ENCODE assay signal across 31 cellular contexts in genomic region chr4:65167719-65168118, GRCh38.
"Had no signal": no experiment of that assay in that cellular context is flagged by ENCODE, and none has a peak within 500 bp of the region (broad histone marks: within the 10 kb centered on the region; RNA-seq: fewer than 3 reads in every experiment).

No MANE protein-coding gene starts in this region.

- H3K4me1 ChIP-seq: adrenal gland had no signal

- H3K27ac ChIP-seq: adrenal gland, brain microvascular endothelial cell, coronary artery, dorsolateral prefrontal cortex had no signal

- H3K27me3 Mint-ChIP-seq: activated CD4-positive, alpha-beta memory T cell treated with anti-CD3 and anti-CD28 coated beads for 36 hours; activated CD4-positive, alpha-beta T cell treated with anti-CD3 and anti-CD28 coated beads for 36 hours; activated CD4-positive, alpha-beta T cell treated with anti-CD3 and anti-CD28 coated beads, Interleukin-2, amount 10 ng/mL, durations not matched to agents 24 days and 14 days; activated CD8-positive, alpha-beta memory T cell treated with anti-CD3 and anti-CD28 coated beads, Interleukin-2, amount 10 ng/mL, durations not matched to agents 7 days and 5 days; activated naive CD4-positive, alpha-beta T cell treated with anti-CD3 and anti-CD28 coated beads, Interleukin-2, amount 50 U/mL, for 24 hours; activated naive CD8-positive, alpha-beta T cell treated with anti-CD3 and anti-CD28 coated beads for 36 hours; activated naive CD8-positive, alpha-beta T cell treated with anti-CD3 and anti-CD28 coated beads, Interleukin-2, amount 50 U/mL, for 24 hours; central memory CD8-positive, alpha-beta T cell; dendritic cell treated with granulocyte-macrophage colony-stimulating factor and Interleukin-4, amounts not matched to agents 40 ng/mL and 50 ng/mL, for 4 days; T-cell had no signal

- DNase-seq: activated CD4-positive, alpha-beta memory T cell treated with anti-CD3 and anti-CD28 coated beads for 36 hours; activated CD4-positive, alpha-beta T cell treated with anti-CD3 and anti-CD28 coated beads for 36 hours; activated CD4-positive, alpha-beta T cell treated with anti-CD3 and anti-CD28 coated beads, Interleukin-2, amount 10 ng/mL, durations not matched to agents 24 days and 14 days; activated CD4-positive, CD25-positive, alpha-beta regulatory T cell; activated CD4-positive, CD25-positive, alpha-beta regulatory T cell treated with anti-CD3 and anti-CD28 coated beads, Interleukin-2, amount 50 U/mL, for 72 hours; activated CD8-positive, alpha-beta memory T cell treated with anti-CD3 and anti-CD28 coated beads, Interleukin-2, amount 10 ng/mL, durations not matched to agents 7 days and 5 days; activated CD8-positive, alpha-beta memory T cell treated with anti-CD3 and anti-CD28 coated beads, Interleukin-2, amount 50 U/mL, for 4 hours; activated CD8-positive, alpha-beta T cell treated with anti-CD3 and anti-CD28 coated beads, Interleukin-2, amount 10 ng/mL, durations not matched to agents 7 days and 5 days; activated effector memory CD4-positive, alpha-beta T cell treated with anti-CD3 and anti-CD28 coated beads, Interleukin-2, amount 50 U/mL, for 16 hours; activated naive CD4-positive, alpha-beta T cell treated with anti-CD3 and anti-CD28 coated beads for 36 hours; activated naive CD8-positive, alpha-beta T cell treated with anti-CD3 and anti-CD28 coated beads for 36 hours; activated naive CD8-positive, alpha-beta T cell treated with anti-CD3 and anti-CD28 coated beads, Interleukin-2, amount 50 U/mL, for 24 hours; activated T-cell treated with anti-CD3 and anti-CD28 coated beads, Interleukin-2, amount 50 U/mL, for 1 hour; activated T-cell treated with anti-CD3 and anti-CD28 coated beads, Interleukin-2, amount 50 U/mL, for 48 hours; adrenal gland; amygdala; aorta; brain microvascular endothelial cell; dorsolateral prefrontal cortex; effector memory CD4-positive, alpha-beta T cell; endodermal cell; foreskin fibroblast; head of caudate nucleus; T-cell had no signal

- H3K27me3 ChIP-seq: adrenal gland, brain microvascular endothelial cell, dorsolateral prefrontal cortex had no signal

- H3K4me3 Mint-ChIP-seq: activated CD4-positive, alpha-beta memory T cell treated with anti-CD3 and anti-CD28 coated beads for 36 hours; activated CD4-positive, alpha-beta T cell treated with anti-CD3 and anti-CD28 coated beads for 36 hours; activated CD4-positive, alpha-beta T cell treated with anti-CD3 and anti-CD28 coated beads, Interleukin-2, amount 10 ng/mL, durations not matched to agents 24 days and 14 days; activated CD8-positive, alpha-beta memory T cell treated with anti-CD3 and anti-CD28 coated beads, Interleukin-2, amount 10 ng/mL, durations not matched to agents 7 days and 5 days; activated CD8-positive, alpha-beta T cell treated with anti-CD3 and anti-CD28 coated beads, Interleukin-2, amount 10 ng/mL, durations not matched to agents 7 days and 5 days; activated naive CD4-positive, alpha-beta T cell treated with anti-CD3 and anti-CD28 coated beads for 36 hours; activated naive CD4-positive, alpha-beta T cell treated with anti-CD3 and anti-CD28 coated beads, Interleukin-2, amount 50 U/mL, for 24 hours; activated naive CD8-positive, alpha-beta T cell treated with anti-CD3 and anti-CD28 coated beads for 36 hours; activated naive CD8-positive, alpha-beta T cell treated with anti-CD3 and anti-CD28 coated beads, Interleukin-2, amount 50 U/mL, for 24 hours; activated T-helper 1 cell treated with anti-CD3 and anti-CD28 coated beads, Interleukin-12 subunit alpha, Interleukin-12 subunit beta, Interleukin-2, Interleukin-4 antibody, amounts not matched to agents 30 ng/mL and 10 ng/mL and 1 ng/mL, durations not matched to agents 14 hours and 24 hours and 36 hours; central memory CD8-positive, alpha-beta T cell; dendritic cell treated with granulocyte-macrophage colony-stimulating factor and Interleukin-4, amounts not matched to agents 40 ng/mL and 50 ng/mL, for 4 days; endodermal cell; T-cell; T-helper 1 cell treated with Interleukin-12 subunit alpha and Interleukin-12 subunit beta and Interleukin-4 antibody, amounts not matched to agents 30 μg/mL and 1 μg/mL, for 36 hours had no signal

- H3K9me3 Mint-ChIP-seq: activated CD4-positive, alpha-beta T cell treated with anti-CD3 and anti-CD28 coated beads, Interleukin-2, amount 10 ng/mL, durations not matched to agents 24 days and 14 days; activated naive CD4-positive, alpha-beta T cell treated with anti-CD3 and anti-CD28 coated beads for 36 hours; activated naive CD4-positive, alpha-beta T cell treated with anti-CD3 and anti-CD28 coated beads, Interleukin-2, amount 50 U/mL, for 24 hours; activated naive CD8-positive, alpha-beta T cell treated with anti-CD3 and anti-CD28 coated beads for 36 hours; activated naive CD8-positive, alpha-beta T cell treated with anti-CD3 and anti-CD28 coated beads, Interleukin-2, amount 50 U/mL, for 24 hours; activated T-helper 1 cell treated with anti-CD3 and anti-CD28 coated beads, Interleukin-12 subunit alpha, Interleukin-12 subunit beta, Interleukin-2, Interleukin-4 antibody, amounts not matched to agents 30 ng/mL and 10 ng/mL and 1 ng/mL, durations not matched to agents 14 hours and 24 hours and 36 hours; activated T-helper 2 cell treated with anti-CD3 and anti-CD28 coated beads, Interferon-gamma antibody, Interleukin-2, Interleukin-4, amounts not matched to agents 10 μg/mL and 5 μg/mL and 100 μg/mL, durations not matched to agents 14 hours and 24 hours and 36 hours; dendritic cell treated with granulocyte-macrophage colony-stimulating factor and Interleukin-4, amounts not matched to agents 40 ng/mL and 50 ng/mL, for 4 days; endodermal cell had no signal

- H3K4me3 ChIP-seq: adrenal gland, coronary artery, dorsolateral prefrontal cortex had no signal

- H3K27ac Mint-ChIP-seq: activated CD4-positive, alpha-beta memory T cell treated with anti-CD3 and anti-CD28 coated beads for 36 hours; activated CD4-positive, alpha-beta T cell treated with anti-CD3 and anti-CD28 coated beads for 36 hours; activated CD4-positive, alpha-beta T cell treated with anti-CD3 and anti-CD28 coated beads, Interleukin-2, amount 10 ng/mL, durations not matched to agents 24 days and 14 days; activated CD8-positive, alpha-beta memory T cell treated with anti-CD3 and anti-CD28 coated beads, Interleukin-2, amount 10 ng/mL, durations not matched to agents 7 days and 5 days; activated CD8-positive, alpha-beta T cell treated with anti-CD3 and anti-CD28 coated beads, Interleukin-2, amount 10 ng/mL, durations not matched to agents 7 days and 5 days; activated naive CD4-positive, alpha-beta T cell treated with anti-CD3 and anti-CD28 coated beads for 36 hours; activated naive CD4-positive, alpha-beta T cell treated with anti-CD3 and anti-CD28 coated beads, Interleukin-2, amount 50 U/mL, for 24 hours; activated naive CD8-positive, alpha-beta T cell treated with anti-CD3 and anti-CD28 coated beads for 36 hours; activated naive CD8-positive, alpha-beta T cell treated with anti-CD3 and anti-CD28 coated beads, Interleukin-2, amount 50 U/mL, for 24 hours; activated T-helper 1 cell treated with anti-CD3 and anti-CD28 coated beads, Interleukin-12 subunit alpha, Interleukin-12 subunit beta, Interleukin-2, Interleukin-4 antibody, amounts not matched to agents 30 ng/mL and 10 ng/mL and 1 ng/mL, durations not matched to agents 14 hours and 24 hours and 36 hours; activated T-helper 2 cell treated with anti-CD3 and anti-CD28 coated beads, Interferon-gamma antibody, Interleukin-2, Interleukin-4, amounts not matched to agents 10 μg/mL and 5 μg/mL and 100 μg/mL, durations not matched to agents 14 hours and 24 hours and 36 hours; dendritic cell treated with granulocyte-macrophage colony-stimulating factor and Interleukin-4, amounts not matched to agents 40 ng/mL and 50 ng/mL, for 4 days; endodermal cell; T-cell; T-helper 1 cell treated with Interleukin-12 subunit alpha and Interleukin-12 subunit beta and Interleukin-4 antibody, amounts not matched to agents 30 μg/mL and 1 μg/mL, for 36 hours had no signal

- H3K36me3 Mint-ChIP-seq: activated CD4-positive, alpha-beta memory T cell treated with anti-CD3 and anti-CD28 coated beads for 36 hours; activated CD8-positive, alpha-beta memory T cell treated with anti-CD3 and anti-CD28 coated beads, Interleukin-2, amount 10 ng/mL, durations not matched to agents 7 days and 5 days; activated naive CD4-positive, alpha-beta T cell treated with anti-CD3 and anti-CD28 coated beads, Interleukin-2, amount 50 U/mL, for 24 hours; activated naive CD8-positive, alpha-beta T cell treated with anti-CD3 and anti-CD28 coated beads for 36 hours; T-cell had no signal

- H3K4me1 Mint-ChIP-seq: activated CD4-positive, alpha-beta T cell treated with anti-CD3 and anti-CD28 coated beads for 36 hours; activated CD4-positive, alpha-beta T cell treated with anti-CD3 and anti-CD28 coated beads, Interleukin-2, amount 10 ng/mL, durations not matched to agents 24 days and 14 days; activated CD8-positive, alpha-beta memory T cell treated with anti-CD3 and anti-CD28 coated beads, Interleukin-2, amount 10 ng/mL, durations not matched to agents 7 days and 5 days; activated naive CD4-positive, alpha-beta T cell treated with anti-CD3 and anti-CD28 coated beads, Interleukin-2, amount 50 U/mL, for 24 hours; activated naive CD8-positive, alpha-beta T cell treated with anti-CD3 and anti-CD28 coated beads for 36 hours; activated naive CD8-positive, alpha-beta T cell treated with anti-CD3 and anti-CD28 coated beads, Interleukin-2, amount 50 U/mL, for 24 hours; central memory CD8-positive, alpha-beta T cell; endodermal cell; T-cell had no signal

- H3K36me3 ChIP-seq: adrenal gland, brain microvascular endothelial cell had no signal
